In genomic region chr5:133981714-133982113, GRCh38 we compare ENCODE assay signal across 1 cellular context.
TF ChIP-seq lines count a peak whose summit lies in the region.

No MANE protein-coding gene starts in this region.

TF ChIP-seq in GM12878, 131 proteins besides CTCF, POLR2A, EP300 and RAD21:
- TF ChIP-seq SMAD5 (IDR thresholded peaks at IDR 0.05; ENCODE audit: low read depth) (no peak), SMC3 (IDR thresholded peaks at IDR 0.05; ENCODE audit: borderline replicate concordance, low read length) (no peak), EZH2 (IDR thresholded peaks at IDR 0.05; ENCODE audit: borderline replicate concordance, control insufficient read depth, low read depth, low read length) (no peak), NBN (IDR thresholded peaks at IDR 0.05) (no peak), FOXM1 (IDR thresholded peaks at IDR 0.05; ENCODE audit: low read depth, low read length) (no peak)
